Comparison of ENCODE assay signal across 19 cellular contexts in genomic region chr6:163491901-163492300, GRCh38.
A peak's percentile ranks its signal among the peaks of the same experiment; 100 is the strongest.
DNase-seq lines count a peak whose midpoint lies in the region; ATAC-seq, FAIRE-seq and TF ChIP-seq lines count a peak whose summit lies in the region.
"Had no signal": no experiment of that assay in that cellular context is flagged by ENCODE, and none has a peak within 500 bp of the region (broad histone marks: within the 10 kb centered on the region; RNA-seq: fewer than 3 reads in every experiment).

No MANE protein-coding gene starts in this region.

- POLR2A ChIA-PET in A549 (lab: Yijun Ruan, JAX) (no interaction called here), HEK293 (lab: Yijun Ruan, JAX) (no interaction called here)
- POLR2A ChIA-PET in CD4-positive, alpha-beta T cell (lab: Charles Lee), result no interaction called here

- TF ChIP-seq POLR2A in A549 (IDR thresholded peaks at IDR 0.05; ENCODE audit: low read length), result no peak

- intact Hi-C loops in upper lobe of right lung (cut with DNase I), result no loop called here
- intact Hi-C loops in CD4-positive, alpha-beta T cell (cut with DNase I, micrococcal nuclease), result no loop called here
- intact Hi-C loops in CD14-positive monocyte (cut with micrococcal nuclease), result no loop called here

- no peak for ATAC-seq in A549
- no peak for ATAC-seq in upper lobe of right lung
- ATAC-seq in CD4-positive, alpha-beta T cell (ENCODE audit: poor library complexity), result no peak
- ATAC-seq in stimulated activated naive B cell treated with anti-CD40 and anti-IgM and Interleukin-4, amounts not matched to agents 10 μg/mL and 1 μg/mL and 100 μg/mL, for 72 hours (replicated peaks), result no peak
- ATAC-seq: GM12878, HCT116, SK-N-SH treated with all-trans-retinoic acid at 6 μM for 48 hours had no signal

- WGBS in A549 (ENCODE audit: missing lambda C conversion rate), result 39% methylated on average over 4 of the region's 4 CpGs

- DNase-seq in A549 (ENCODE audit: low read depth in 1 of 2, low spot score in 1 of 2), result no peak
- DNase-seq in upper lobe of right lung, result no peak
- DNase-seq in CD4-positive, alpha-beta T cell, result no peak
- DNase-seq in stimulated activated naive B cell treated with anti-CD40 and anti-IgM and Interleukin-4, amounts not matched to agents 10 μg/mL and 1 μg/mL and 100 μg/mL, for 72 hours, result no peak
- no peak for DNase-seq in CD14-positive monocyte (ENCODE audit: low spot score)
- DNase-seq: GOT3, NCI-H1105, NCI-H1694, NCI-H2107, NCI-H774, RPMI8226, SIG-M5 had no signal

- no peak overlapping the region for H3K9ac ChIP-seq in skeletal muscle tissue (ENCODE audit: low read depth in 1 of 3, low read length in 3 of 3)

- no peaks in the 10 kb centered on the region for H3K36me3 Mint-ChIP-seq in CD4-positive, alpha-beta T cell (ENCODE audit: low read depth)
- H3K36me3 Mint-ChIP-seq in stimulated activated naive B cell treated with anti-CD40 and anti-IgM and Interleukin-4, amounts not matched to agents 10 μg/mL and 1 μg/mL and 100 μg/mL, for 72 hours, result peaks cover 5 to 19% of the 10 kb centered on the region in 2 donors
- peaks cover 7% of the 10 kb centered on the region in 2 donors for H3K36me3 Mint-ChIP-seq in CD14-positive monocyte
- H3K36me3 Mint-ChIP-seq: CD4-positive, CD25-positive, alpha-beta regulatory T cell had no signal

- H3K9me3 ChIP-seq in A549 (no peaks in the 10 kb centered on the region), HEK293 (ENCODE audit: control insufficient read depth, insufficient read depth, low read depth, low read length) (no peaks in the 10 kb centered on the region), skeletal muscle tissue (ENCODE audit: control insufficient read depth in 3 of 3, low read length in 3 of 3) (no peaks in the 10 kb centered on the region), upper lobe of right lung (no peaks in the 10 kb centered on the region)
- no peaks in the 10 kb centered on the region for H3K9me3 ChIP-seq in CD4-positive, alpha-beta T cell (ENCODE audit: control insufficient read depth, low read length)

- H3K9me3 Mint-ChIP-seq in CD4-positive, alpha-beta T cell, result no peaks in the 10 kb centered on the region
- no peaks in the 10 kb centered on the region for H3K9me3 Mint-ChIP-seq in stimulated activated naive B cell treated with anti-CD40 and anti-IgM and Interleukin-4, amounts not matched to agents 10 μg/mL and 1 μg/mL and 100 μg/mL, for 72 hours
- H3K9me3 Mint-ChIP-seq in CD14-positive monocyte, result no peaks in the 10 kb centered on the region
- H3K9me3 Mint-ChIP-seq: CD4-positive, CD25-positive, alpha-beta regulatory T cell had no signal

- H3K27me3 ChIP-seq in skeletal muscle tissue (ENCODE audit: control insufficient read depth in 3 of 3, insufficient read depth in 3 of 3, low read length in 3 of 3) (no peaks in the 10 kb centered on the region), upper lobe of right lung (no peaks in the 10 kb centered on the region)
- H3K27me3 ChIP-seq in CD4-positive, alpha-beta T cell (ENCODE audit: control insufficient read depth, insufficient read depth, low read length), result no peaks in the 10 kb centered on the region

- no peak for TF ChIP-seq EP300 in A549 (IDR thresholded peaks at IDR 0.05)

- no peaks in the 10 kb centered on the region for H3K36me3 ChIP-seq in HEK293 (ENCODE audit: control insufficient read depth in 2 of 2, insufficient read depth in 1 of 2, low read length in 2 of 2)
- no peaks in the 10 kb centered on the region for H3K36me3 ChIP-seq in skeletal muscle tissue (ENCODE audit: control insufficient read depth in 3 of 3, insufficient read depth in 3 of 3, low read length in 3 of 3)
- no peaks in the 10 kb centered on the region for H3K36me3 ChIP-seq in upper lobe of right lung

- TF ChIP-seq CTCF in A549 (IDR thresholded peaks at IDR 0.05) (no peak), HEK293 (tag by site-specific recombination; IDR thresholded peaks at IDR 0.05) (no peak), upper lobe of right lung (IDR thresholded peaks at IDR 0.05) (no peak), CD14-positive monocyte (IDR thresholded peaks at IDR 0.05) (no peak)
- TF ChIP-seq CTCF in CD4-positive, alpha-beta T cell (IDR thresholded peaks at IDR 0.05), result no peak

- H3K4me3 ChIP-seq in A549 (no peak overlapping the region), HEK293 (ENCODE audit: low read depth, low read length) (no peak overlapping the region), skeletal muscle tissue (ENCODE audit: low read length in 3 of 3) (no peak overlapping the region), upper lobe of right lung (no peak overlapping the region)
- H3K4me3 ChIP-seq: GM12878 had no signal

- H3K4me1 Mint-ChIP-seq in CD4-positive, alpha-beta T cell (ENCODE audit: low read depth), result peaks cover 58% of the 10 kb centered on the region
- H3K4me1 Mint-ChIP-seq in stimulated activated naive B cell treated with anti-CD40 and anti-IgM and Interleukin-4, amounts not matched to agents 10 μg/mL and 1 μg/mL and 100 μg/mL, for 72 hours, result peaks cover 28 to 60% of the 10 kb centered on the region in 2 donors
- H3K4me1 Mint-ChIP-seq in CD14-positive monocyte, result peaks cover 49% of the 10 kb centered on the region

- H3K27me3 Mint-ChIP-seq in CD4-positive, alpha-beta T cell, result no peaks in the 10 kb centered on the region
- no peaks in the 10 kb centered on the region for H3K27me3 Mint-ChIP-seq in stimulated activated naive B cell treated with anti-CD40 and anti-IgM and Interleukin-4, amounts not matched to agents 10 μg/mL and 1 μg/mL and 100 μg/mL, for 72 hours
- no peaks in the 10 kb centered on the region for H3K27me3 Mint-ChIP-seq in CD14-positive monocyte (ENCODE audit: low read depth in 3 of 3)
- H3K27me3 Mint-ChIP-seq: CD4-positive, CD25-positive, alpha-beta regulatory T cell had no signal

- CTCF ChIA-PET in A549 (lab: Yijun Ruan, JAX) (no interaction called here), HEK293 (lab: Yijun Ruan, JAX) (no interaction called here)
- CTCF ChIA-PET in CD4-positive, alpha-beta T cell (lab: Charles Lee), result interaction anchor here (2.1 kb wide), 1 partner anchor 15 kb away, joined by 5 read pairs; no protein-coding TSS in a partner anchor

- no peak overlapping the region for H3K27ac Mint-ChIP-seq in CD4-positive, alpha-beta T cell
- H3K27ac Mint-ChIP-seq in stimulated activated naive B cell treated with anti-CD40 and anti-IgM and Interleukin-4, amounts not matched to agents 10 μg/mL and 1 μg/mL and 100 μg/mL, for 72 hours, result no peak overlapping the region
- no peak overlapping the region for H3K27ac Mint-ChIP-seq in CD14-positive monocyte

- FAIRE-seq in A549 (lab: Jason Lieb, UNC) (no peak), islet of Langerhans (lab: Jason Lieb, UNC) (peak; percentile 93)
- FAIRE-seq: GM12878 had no signal

- H3K27ac ChIP-seq in A549 (peak overlapping the region; percentile 57 to 58; a peak in 3 of 6 replicates), HEK293 (ENCODE audit: extremely low read depth, low read depth, low read length) (no peak overlapping the region), skeletal muscle tissue (ENCODE audit: low read depth, low read length) (peak overlapping the region; percentile 59), upper lobe of right lung (no peak overlapping the region)
- no peak overlapping the region for H3K27ac ChIP-seq in CD4-positive, alpha-beta T cell (ENCODE audit: low read depth, low read length)

- H3K4me1 ChIP-seq in A549, result peaks cover 47% of the 10 kb centered on the region
- H3K4me1 ChIP-seq in HEK293 (ENCODE audit: control insufficient read depth, insufficient read depth, low read length), result peaks cover 34% of the 10 kb centered on the region
- peaks cover 24 to 53% (median 30%) of the 10 kb centered on the region in 3 donors for H3K4me1 ChIP-seq in skeletal muscle tissue (ENCODE audit: control insufficient read depth in 3 of 3, insufficient read depth in 3 of 3, low read length in 3 of 3)
- peaks cover 42% of the 10 kb centered on the region for H3K4me1 ChIP-seq in upper lobe of right lung

- H3K4me3 Mint-ChIP-seq in CD4-positive, alpha-beta T cell, result no peak overlapping the region
- H3K4me3 Mint-ChIP-seq in stimulated activated naive B cell treated with anti-CD40 and anti-IgM and Interleukin-4, amounts not matched to agents 10 μg/mL and 1 μg/mL and 100 μg/mL, for 72 hours, result no peak overlapping the region
- H3K4me3 Mint-ChIP-seq in CD14-positive monocyte, result no peak overlapping the region

- peak overlapping the region; percentile 63 for H3K4me2 ChIP-seq in A549

- no peak for TF ChIP-seq RAD21 in A549 (conservative IDR thresholded peaks at IDR 0.05 in 1 of 2, IDR thresholded peaks at IDR 0.05 in 1 of 2)

TF ChIP-seq in A549, 52 proteins besides CTCF, POLR2A, EP300 and RAD21 (continues in another document):
- no peak for TF ChIP-seq RFX5 (IDR thresholded peaks at IDR 0.05)
- TF ChIP-seq CHD4 (IDR thresholded peaks at IDR 0.05; ENCODE audit: borderline replicate concordance), result no peak
- TF ChIP-seq RCOR1 (IDR thresholded peaks at IDR 0.05; ENCODE audit: low read depth, low read length), result no peak
- no peak for TF ChIP-seq TFCP2L1 (CRISPR knock-in tag; IDR thresholded peaks at IDR 0.05)
- TF ChIP-seq ZC3H11A (IDR thresholded peaks at IDR 0.05), result no peak
- TF ChIP-seq FOSL2 (IDR thresholded peaks at IDR 0.05), result no peak
- no peak for TF ChIP-seq FOSL2 (CRISPR knock-in tag; IDR thresholded peaks at IDR 0.05)
- TF ChIP-seq BHLHE40 (IDR thresholded peaks at IDR 0.05; ENCODE audit: low read depth, low read length), result no peak
- TF ChIP-seq, protein P1, sequence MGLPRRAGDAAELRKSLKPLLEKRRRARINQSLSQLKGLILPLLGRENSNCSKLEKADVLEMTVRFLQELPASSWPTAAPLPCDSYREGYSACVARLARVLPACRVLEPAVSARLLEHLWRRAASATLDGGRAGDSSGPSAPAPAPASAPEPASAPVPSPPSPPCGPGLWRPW (IDR thresholded peaks at IDR 0.05), result no peak
- TF ChIP-seq SMC3 (IDR thresholded peaks at IDR 0.05), result no peak
- no peak for TF ChIP-seq ZNF302 (CRISPR knock-in tag; IDR thresholded peaks at IDR 0.05)

TF ChIP-seq in HEK293, 187 proteins besides CTCF, POLR2A, EP300 and RAD21 (continues in another document):
- TF ChIP-seq ZNF510 (tag by site-specific recombination; IDR thresholded peaks at IDR 0.05; ENCODE audit: insufficient replicate concordance) (no peak), ZNF354C (tag by site-specific recombination; IDR thresholded peaks at IDR 0.05; ENCODE audit: borderline replicate concordance, low read depth) (no peak), ZNF112 (tag by site-specific recombination; IDR thresholded peaks at IDR 0.05) (no peak), ZNF248 (tag by site-specific recombination; IDR thresholded peaks at IDR 0.05) (no peak), ZNF169 (tag by site-specific recombination; IDR thresholded peaks at IDR 0.05) (no peak), KLF8 (tag by site-specific recombination; IDR thresholded peaks at IDR 0.05) (no peak), ZNF837 (tag by site-specific recombination; IDR thresholded peaks at IDR 0.05) (no peak), HOXD13 (CRISPR knock-in tag; IDR thresholded peaks at IDR 0.05; ENCODE audit: borderline replicate concordance) (no peak), FEZF1 (tag by site-specific recombination; IDR thresholded peaks at IDR 0.05) (peak; percentile 44), ZNF211 (tag by site-specific recombination; IDR thresholded peaks at IDR 0.05; ENCODE audit: low read depth) (no peak), ZNF501 (tag by site-specific recombination; IDR thresholded peaks at IDR 0.05) (no peak), ZFP69B (tag by site-specific recombination; IDR thresholded peaks at IDR 0.05) (no peak)

Comparison
In these comparisons a context has a peak if more than half of its experiments do, and no peak if none do; other contexts are left out.
1. H3K27ac ChIP-seq: peak in A549 (2 of 2) and skeletal muscle tissue (single experiment); none in HEK293 (single experiment), upper lobe of right lung (single experiment) and CD4-positive, alpha-beta T cell (single experiment).